In the genomic region with DNA sequence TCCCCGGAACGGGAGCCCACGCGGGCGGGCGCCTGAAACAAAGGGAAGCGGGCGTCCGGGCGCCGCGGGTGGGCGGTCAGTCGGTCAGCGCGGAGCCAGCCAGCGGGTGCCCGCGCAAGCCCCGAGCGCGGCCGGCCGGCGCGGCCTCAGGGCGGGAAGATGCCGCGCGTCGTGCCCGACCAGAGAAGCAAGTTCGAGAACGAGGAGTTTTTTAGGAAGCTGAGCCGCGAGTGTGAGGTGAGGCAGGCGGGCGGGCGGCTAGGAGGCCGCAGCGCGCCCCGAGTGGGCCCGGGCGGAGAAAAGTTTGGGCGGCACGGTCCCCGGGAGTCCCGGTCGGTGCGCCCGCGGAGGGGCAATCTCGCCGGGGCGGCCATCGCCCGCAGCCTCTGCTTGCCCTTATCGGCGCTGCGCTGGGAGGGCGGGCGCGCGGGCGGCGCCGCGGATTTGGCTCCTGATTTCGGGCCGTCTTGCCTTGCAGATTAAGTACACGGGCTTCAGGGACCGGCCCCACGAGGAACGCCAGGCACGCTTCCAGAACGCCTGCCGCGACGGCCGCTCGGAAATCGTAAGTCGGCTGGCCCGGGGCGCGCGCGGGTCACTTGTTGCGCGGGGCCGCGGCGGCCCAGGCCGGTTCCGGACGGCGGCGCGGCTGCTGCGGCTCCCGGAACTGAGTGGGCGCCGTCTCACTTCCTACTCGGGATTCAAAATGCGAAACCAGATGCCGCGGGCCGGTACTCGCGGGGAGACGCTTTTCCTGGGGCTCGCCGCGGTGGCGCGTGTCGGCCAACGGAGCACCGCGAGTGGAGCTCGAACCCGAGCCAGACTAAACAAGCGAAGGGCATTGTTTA, we compare ENCODE assay signal across 8 cellular contexts. TPM values are rescaled to one million over a fixed set of nuclear protein-coding genes. Genes with fewer than 3 reads are reported as not detected.
DNase-seq lines count a peak whose midpoint lies in the region; ATAC-seq and TF ChIP-seq lines count a peak whose summit lies in the region.

No MANE protein-coding gene starts in this region.

- DNase-seq in SIG-M5 treated with dmso at 0.1 percent for 504 hours (lab: John Stamatoyannopoulos, UW; ENCODE audit: unreplicated experiment) (peak; percentile 54), SIG-M5 (lab: John Stamatoyannopoulos, UW) (no peak), RPMI7951 (ENCODE audit: low read depth) (peak; percentile 55), glomerular visceral epithelial cell (ENCODE audit: extremely low spot score) (peak; percentile 39), omental fat pad (ENCODE audit: low spot score) (no peak)
- DNase-seq in activated naive CD4-positive, alpha-beta T cell treated with anti-CD3 and anti-CD28 coated beads for 36 hours: peak; percentile 67

- intact Hi-C loops in activated naive CD4-positive, alpha-beta T cell treated with anti-CD3 and anti-CD28 coated beads for 36 hours (cut with micrococcal nuclease): loop anchor here (1.0 to 2.0 kb wide), 4 partner anchors 23 to 533 kb away; partner anchors contain the start of genes CTCF, FBXL8 and TRADD

- peaks cover 43% of the 10 kb centered on the region for H3K4me1 Mint-ChIP-seq in activated naive CD4-positive, alpha-beta T cell treated with anti-CD3 and anti-CD28 coated beads for 36 hours (ENCODE audit: low read depth)

- peak; percentile 30 for ATAC-seq in HG03025 (IDR thresholded peaks at IDR 0.05; ENCODE audit: low FRiP score, unreplicated experiment)
- peak; percentile 77 for ATAC-seq in omental fat pad (ENCODE audit: low FRiP score)

- H3K4me3 Mint-ChIP-seq in activated naive CD4-positive, alpha-beta T cell treated with anti-CD3 and anti-CD28 coated beads for 36 hours: peak overlapping the region; percentile 86

- H3K27ac Mint-ChIP-seq in activated naive CD4-positive, alpha-beta T cell treated with anti-CD3 and anti-CD28 coated beads for 36 hours: peak overlapping the region; percentile 75

- no peaks in the 10 kb centered on the region for H3K9me3 Mint-ChIP-seq in activated naive CD4-positive, alpha-beta T cell treated with anti-CD3 and anti-CD28 coated beads for 36 hours

- H3K9me3 ChIP-seq in thymus (ENCODE audit: control insufficient read depth): no peaks in the 10 kb centered on the region

- CTCF ChIA-PET in activated naive CD4-positive, alpha-beta T cell treated with anti-CD3 and anti-CD28 coated beads for 36 hours (lab: Charles Lee): interaction anchor here (1.4 to 3.7 kb wide), 5 partner anchors 11 to 128 kb away, joined by 3 to 39 read pairs (median 8); no protein-coding TSS in a partner anchor

- no peaks in the 10 kb centered on the region for H3K27me3 ChIP-seq in thymus (ENCODE audit: control insufficient read depth, insufficient read depth)

- TF ChIP-seq CTCF in omental fat pad (IDR thresholded peaks at IDR 0.05): no peak

- no peaks in the 10 kb centered on the region for H3K36me3 ChIP-seq in thymus (ENCODE audit: control insufficient read depth, insufficient read depth)

- peaks cover 25% of the 10 kb centered on the region for H3K36me3 Mint-ChIP-seq in activated naive CD4-positive, alpha-beta T cell treated with anti-CD3 and anti-CD28 coated beads for 36 hours (ENCODE audit: low read depth)

- peak overlapping the region; percentile 93 for H3K4me3 ChIP-seq in thymus (ENCODE audit: low read length)

- peaks cover 16% of the 10 kb centered on the region for H3K4me1 ChIP-seq in thymus (ENCODE audit: control insufficient read depth, insufficient read depth, low read length)

- WGBS in thymus: under 1% methylated on average over 124 of the region's 124 CpGs

- H3K27me3 Mint-ChIP-seq in activated naive CD4-positive, alpha-beta T cell treated with anti-CD3 and anti-CD28 coated beads for 36 hours (ENCODE audit: low read depth): no peaks in the 10 kb centered on the region

- peak overlapping the region; percentile 90 for H3K27ac ChIP-seq in thymus (ENCODE audit: low read depth)

RNA-seq across cellular contexts. Expression of gene CBFB, which starts 0.5 kb away (rescaled TPM):
- 98.3 and 105 TPM in 2 replicates for total RNA-seq in RPMI7951 (2014; rRNA removed; shearing (Covaris generic))
- 10 to 100 TPM; 79.6 to 86.8 TPM for total RNA-seq in activated naive CD4-positive, alpha-beta T cell treated with anti-CD3 and anti-CD28 coated beads for 36 hours
- 10 to 100 TPM; 30.3 to 77.6 (median 35.4) TPM for total RNA-seq in omental fat pad
- polyA plus RNA-seq in thymus: 49.4 TPM

RNA-seq across cellular contexts. Expression of gene CES4A, which starts 41.1 kb away (rescaled TPM):
- 0.72 TPM in 1 of 2 replicates, not detected in the other for total RNA-seq in RPMI7951 (2014; rRNA removed; shearing (Covaris generic))
- 1 to 10 TPM; 4.9 to 5.1 TPM for total RNA-seq in activated naive CD4-positive, alpha-beta T cell treated with anti-CD3 and anti-CD28 coated beads for 36 hours
- 10 to 100 TPM in 3 of 4 donors, 1 to 10 TPM in 1; 4.4 to 48.1 (median 14.3) TPM for total RNA-seq in omental fat pad
- polyA plus RNA-seq in thymus: 14.6 TPM

Comparison
In these comparisons a context has a peak if more than half of its experiments do, and no peak if none do; other contexts are left out.
1. DNase-seq: peak in SIG-M5 treated with dmso at 0.1 percent for 504 hours (single experiment), RPMI7951 (single experiment), activated naive CD4-positive, alpha-beta T cell treated with anti-CD3 and anti-CD28 coated beads for 36 hours (single experiment) and glomerular visceral epithelial cell (single experiment); none in SIG-M5 (single experiment) and omental fat pad (single experiment).